In genomic region chr2:66547887-66548286, GRCh38 we compare ENCODE assay signal across 26 cellular contexts.
A peak's percentile ranks its signal among the peaks of the same experiment; 100 is the strongest.
DNase-seq lines count a peak whose midpoint lies in the region; FAIRE-seq and TF ChIP-seq lines count a peak whose summit lies in the region.
"Had no signal": no experiment of that assay in that cellular context is flagged by ENCODE, and none has a peak within 500 bp of the region (broad histone marks: within the 10 kb centered on the region; RNA-seq: fewer than 3 reads in every experiment).

No MANE protein-coding gene starts in this region.

- TF ChIP-seq CTCF in brain microvascular endothelial cell (IDR thresholded peaks at IDR 0.05; ENCODE audit: low read depth, low read length, missing control alignments): no peak

- no peak overlapping the region for H3K4me3 ChIP-seq in SK-N-MC
- no peak overlapping the region for H3K4me3 ChIP-seq in brain microvascular endothelial cell (ENCODE audit: low read depth, low read length)
- H3K4me3 ChIP-seq: A549, adrenal gland, K562, Peyer's patch had no signal

- H3K9me3 ChIP-seq in SK-N-MC (ENCODE audit: low read depth, low read length): no peaks in the 10 kb centered on the region
- H3K9me3 ChIP-seq: A549, adrenal gland, Peyer's patch had no signal

- H3K36me3 ChIP-seq in SK-N-MC (ENCODE audit: insufficient read depth, low read length): peaks cover 98% of the 10 kb centered on the region
- H3K36me3 ChIP-seq in brain microvascular endothelial cell (replicated peaks): no peaks in the 10 kb centered on the region
- H3K36me3 ChIP-seq: Peyer's patch had no signal

- FAIRE-seq in HTR-8/SVneo (lab: Jason Lieb, UNC): peak; percentile 33
- no peak for FAIRE-seq in GM12892 (lab: Jason Lieb, UNC)
- FAIRE-seq: A549, frontal cortex, K562, kidney, small intestine had no signal

- no peak for TF ChIP-seq POLR2A in GM12892 (IDR thresholded peaks at IDR 0.05; ENCODE audit: low read depth, low read length)

- no peaks in the 10 kb centered on the region for H3K27me3 ChIP-seq in brain microvascular endothelial cell (replicated peaks)
- H3K27me3 ChIP-seq: adrenal gland, Peyer's patch had no signal

- H3K27ac ChIP-seq in SK-N-MC (peak overlapping the region; percentile 65), brain microvascular endothelial cell (no peak overlapping the region)
- H3K27ac ChIP-seq: A549, parathyroid adenoma, Peyer's patch had no signal

- in situ Hi-C loops in brain microvascular endothelial cell (cut with HindIII; ENCODE audit: low pct_ligation_motif_present, low sequenced_read_pairs): no loop called here

- H3K9ac ChIP-seq in SK-N-MC (ENCODE audit: insufficient read length): no peak overlapping the region
- H3K9ac ChIP-seq: parathyroid adenoma had no signal

- DNase-seq in COLO668 (lab: John Stamatoyannopoulos, UW; ENCODE audit: unreplicated experiment) (peak; percentile 17), HTR-8/SVneo (ENCODE audit: insufficient read length, low spot score) (no peak), NCI-H345 (lab: John Stamatoyannopoulos, UW) (peak; percentile 35), SK-N-MC (ENCODE audit: low read depth, low spot score) (no peak), Ammon's horn (ENCODE audit: low spot score) (no peak), RKO (ENCODE audit: low spot score) (no peak), GM12892 (ENCODE audit: insufficient read length) (no peak), brain microvascular endothelial cell (no peak)
- DNase-seq: activated CD8-positive, alpha-beta T cell treated with anti-CD3 and anti-CD28 coated beads for 36 hours; activated naive CD4-positive, alpha-beta T cell treated with anti-CD3 and anti-CD28 coated beads, Interleukin-2, amount 10 ng/mL, durations not matched to agents 7 days and 5 days; adrenal gland; CD4-positive, alpha-beta T cell; HCEC 1CT; kidney; left ventricle myocardium superior; NCI-H1092; NCI-H2029 treated with DMSO at 0.1 percent for 48 hours; NCI-H510A; Peyer's patch; SIG-M5; small intestine; stimulated activated naive CD4-positive, alpha-beta T cell treated with Interleukin-2 at 50 U/mL for 16 hours had no signal

Comparison
In these comparisons a context has a peak if more than half of its experiments do, and no peak if none do; other contexts are left out.
1. DNase-seq: peak in COLO668 (single experiment) and NCI-H345 (single experiment); none in HTR-8/SVneo (single experiment), SK-N-MC (single experiment), Ammon's horn (single experiment), RKO (single experiment), GM12892 (single experiment) and brain microvascular endothelial cell (single experiment).